ENCODE assay signal across 1 cellular context in the genomic region with DNA sequence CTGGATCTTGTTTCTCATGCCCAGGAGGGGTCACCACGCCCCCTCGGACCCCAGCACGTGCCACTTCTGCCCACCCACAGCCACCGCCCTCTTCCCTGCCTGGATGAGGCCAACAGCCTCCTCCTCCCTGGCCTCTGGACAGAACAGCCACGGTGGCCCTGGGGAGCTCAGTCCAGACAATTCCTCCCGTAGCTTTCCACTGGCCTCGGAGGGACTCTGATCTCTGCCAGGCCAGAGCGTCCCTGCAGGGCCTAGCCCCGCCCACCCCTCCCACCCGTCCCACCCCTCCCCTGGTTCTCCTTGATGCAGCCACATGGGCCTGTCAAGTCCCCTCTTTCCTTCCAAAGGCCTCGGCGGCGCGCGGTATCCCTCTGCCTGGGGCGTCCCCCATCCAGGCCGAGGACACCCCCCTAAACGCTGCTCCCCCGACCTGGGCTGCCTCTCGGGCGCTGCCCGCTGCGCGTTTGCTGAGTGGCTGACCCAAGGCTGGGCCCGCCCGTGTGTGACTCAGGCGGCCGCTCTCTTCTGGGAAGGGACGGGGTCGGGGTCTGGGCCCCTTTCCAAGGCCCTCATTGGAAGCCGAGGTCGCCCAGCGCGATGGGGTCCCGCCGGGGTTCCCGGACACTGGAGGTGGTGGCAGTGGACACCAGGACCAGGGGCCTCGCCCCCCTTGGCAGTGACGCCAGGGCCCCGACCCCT.
TF ChIP-seq lines count a peak whose summit lies in the region.

No MANE protein-coding gene starts in this region.

TF ChIP-seq in Ishikawa, 13 proteins besides CTCF, POLR2A, EP300 and RAD21 (continued from another document):
- TF ChIP-seq TCF12 (IDR thresholded peaks at IDR 0.05; ENCODE audit: low read depth) (peak; percentile 64; the same call in 1 of the 2 replicates), CREB1 (IDR thresholded peaks at IDR 0.05; ENCODE audit: low read depth) (no peak), USF1 (IDR thresholded peaks at IDR 0.05) (peak; percentile 84), FOXM1 (IDR thresholded peaks at IDR 0.05; ENCODE audit: borderline replicate concordance, low read depth) (no peak), REST (IDR thresholded peaks at IDR 0.05; ENCODE audit: low read depth) (no peak)
TF ChIP-seq in Ishikawa: peak in this region for 6.
